In the genomic region with DNA sequence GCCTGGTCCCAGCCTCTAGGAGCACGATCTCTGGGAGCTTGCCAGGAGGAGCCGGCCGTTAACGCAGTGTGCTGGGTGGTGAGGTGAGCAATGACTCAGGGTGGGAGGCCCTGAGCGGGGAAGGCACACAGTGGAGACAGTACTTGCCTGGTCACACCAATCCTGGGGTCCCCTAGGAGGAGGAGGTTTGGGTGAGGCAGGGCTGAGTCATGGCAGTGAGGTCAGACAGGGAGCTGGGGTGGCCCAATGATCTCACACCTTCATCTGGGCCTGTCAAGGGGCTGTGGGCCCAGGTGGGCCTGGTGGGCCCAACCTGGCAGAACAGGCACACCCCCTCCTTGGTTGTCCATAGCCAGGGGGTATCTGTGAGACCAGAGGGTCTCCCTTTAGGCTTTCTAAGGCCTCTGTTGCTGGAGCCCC, we compare ENCODE assay signal across 12 cellular contexts. TPM values are rescaled to one million over a fixed set of nuclear protein-coding genes. Genes with fewer than 3 reads are reported as not detected.
A peak's percentile ranks its signal among the peaks of the same experiment; 100 is the strongest.
DNase-seq lines count a peak whose midpoint lies in the region; ATAC-seq and TF ChIP-seq lines count a peak whose summit lies in the region.
"Had no signal": no experiment of that assay in that cellular context is flagged by ENCODE, and none has a peak within 500 bp of the region (broad histone marks: within the 10 kb centered on the region; RNA-seq: fewer than 3 reads in every experiment).

No MANE protein-coding gene starts in this region.

- in situ Hi-C loops in KBM-7 (cut with MboI; ENCODE audit: low pct_unique_long_range_greater_than_20kb, low sequenced_read_pairs) = no loop called here

- DNase-seq in Right ventricle myocardium superior (peak; percentile 38), heart right ventricle (no peak), fibroblast of lung (ENCODE audit: low read depth in 2 of 2) (peak; percentile 94 to 95), lower lobe of right lung (no peak), KBM-7 (no peak)
- DNase-seq in stimulated activated naive CD8-positive, alpha-beta T cell treated with anti-CD3 and anti-CD28 coated beads, Interleukin-15, Interleukin-2, amounts not matched to agents 100 U/mL and 50 U/mL, for 24 hours = peak; percentile 43
- DNase-seq in stimulated activated CD4-positive, alpha-beta T cell treated with anti-CD3 and anti-CD28 coated beads, Interleukin-4, amount 100 ng/mL, for 24 hours = no peak
- DNase-seq: activated CD4-positive, alpha-beta T cell treated with anti-CD3 and anti-CD28 coated beads, Interleukin-2, amount 10 ng/mL, durations not matched to agents 24 days and 14 days; cortex of kidney; left cardiac atrium had no signal

- TF ChIP-seq CTCF in heart right ventricle (IDR thresholded peaks at IDR 0.05) (no peak), fibroblast of lung (conservative IDR thresholded peaks at IDR 0.05 in 1 of 2, IDR thresholded peaks at IDR 0.05 in 1 of 2; ENCODE audit: low read depth in 1 of 2, low read length in 2 of 2) (no peak), lower lobe of right lung (IDR thresholded peaks at IDR 0.05) (no peak)

- peaks cover 0 to 17% (median 0%) of the 10 kb centered on the region in 7 donors for H3K27me3 ChIP-seq in heart right ventricle
- H3K27me3 ChIP-seq in fibroblast of lung (ENCODE audit: control insufficient read depth, insufficient read depth, low read length) = no peaks in the 10 kb centered on the region
- no peaks in the 10 kb centered on the region for H3K27me3 ChIP-seq in lower lobe of right lung (ENCODE audit: low read depth)

- intact Hi-C loops in Right ventricle myocardium superior (cut with DNase I) = no loop called here
- intact Hi-C loops in heart right ventricle (cut with DNase I) = loop anchor here in 1 of 10 donors (10.0 kb wide), 1 partner anchor 58 kb away; no protein-coding TSS in a partner anchor
- intact Hi-C loops in lower lobe of right lung (cut with DNase I) = no loop called here

- H3K27ac ChIP-seq in heart right ventricle = no peak overlapping the region
- no peak overlapping the region for H3K27ac ChIP-seq in fibroblast of lung (ENCODE audit: insufficient read depth, low read length)
- H3K27ac ChIP-seq in lower lobe of right lung = no peak overlapping the region

- H3K9me3 ChIP-seq in heart right ventricle = no peaks in the 10 kb centered on the region
- H3K9me3 ChIP-seq in fibroblast of lung (ENCODE audit: control insufficient read depth, insufficient read depth, low read depth, low read length) = no peaks in the 10 kb centered on the region
- H3K9me3 ChIP-seq in lower lobe of right lung = no peaks in the 10 kb centered on the region

- H3K4me2 ChIP-seq in fibroblast of lung (ENCODE audit: extremely low read depth, insufficient read depth, low read length) = no peak overlapping the region

- no peak overlapping the region for H3K4me3 ChIP-seq in heart right ventricle
- H3K4me3 ChIP-seq in fibroblast of lung (replicated peaks in 1 of 4; ENCODE audit: control extremely low read depth in 1 of 4, insufficient read depth in 1 of 4, low read depth in 3 of 4, low read length in 4 of 4) = no peak overlapping the region
- no peak overlapping the region for H3K4me3 ChIP-seq in lower lobe of right lung
- H3K4me3 ChIP-seq: skin epidermis had no signal

- H4K20me1 ChIP-seq in fibroblast of lung (ENCODE audit: control insufficient read depth, extremely low read depth, insufficient read depth, low read length) = no peaks in the 10 kb centered on the region

- H3K36me3 ChIP-seq in heart right ventricle (no peaks in the 10 kb centered on the region), fibroblast of lung (ENCODE audit: control insufficient read depth, insufficient read depth, low read length) (no peaks in the 10 kb centered on the region), lower lobe of right lung (no peaks in the 10 kb centered on the region)

- 87 to 88% methylated on average over 5 of the region's 5 CpGs for WGBS in heart right ventricle, 2 donors

- H3K4me1 ChIP-seq in heart right ventricle = peaks cover 9 to 44% (median 26%) of the 10 kb centered on the region in 9 donors
- peaks cover 13% of the 10 kb centered on the region for H3K4me1 ChIP-seq in fibroblast of lung (ENCODE audit: control insufficient read depth, extremely low read depth, insufficient read depth, low read length)
- peaks cover 40% of the 10 kb centered on the region for H3K4me1 ChIP-seq in lower lobe of right lung

- H3K9ac ChIP-seq in fibroblast of lung (ENCODE audit: insufficient read depth, low read length) = no peak overlapping the region

- no peak overlapping the region for H2AFZ ChIP-seq in fibroblast of lung (ENCODE audit: low read length)

- H3K79me2 ChIP-seq in fibroblast of lung (ENCODE audit: control insufficient read depth, insufficient read depth, low read length) = no peaks in the 10 kb centered on the region

- no peak for ATAC-seq in Right ventricle myocardium superior (ENCODE audit: poor library complexity)
- ATAC-seq in heart right ventricle = no peak
- peak; percentile 74 for ATAC-seq in SK-N-SH treated with all-trans-retinoic acid at 6 μM for 48 hours
- ATAC-seq in stimulated activated naive CD8-positive, alpha-beta T cell treated with anti-CD3 and anti-CD28 coated beads, Interleukin-15, Interleukin-2, amounts not matched to agents 100 U/mL and 50 U/mL, for 24 hours = peak; percentile 70
- no peak for ATAC-seq in lower lobe of right lung

TF ChIP-seq in SK-N-SH treated with all-trans-retinoic acid at 6 μM for 48 hours, 23 proteins besides CTCF, POLR2A, EP300 and RAD21:
- TF ChIP-seq ZNF70 (CRISPR knock-in tag; IDR thresholded peaks at IDR 0.05) (no peak), ZNF565 (CRISPR knock-in tag; conservative IDR thresholded peaks at IDR 0.05; ENCODE audit: low read depth) (no peak), TCF4 (CRISPR knock-in tag; IDR thresholded peaks at IDR 0.05; ENCODE audit: borderline replicate concordance) (no peak)

RNA-seq across cellular contexts. Expression of gene EDN2, which starts 8.6 kb away (rescaled TPM):
- 0.27 TPM for total RNA-seq in Right ventricle myocardium superior
- total RNA-seq in heart right ventricle = 1 to 10 TPM in 3 of 10 donors, under 1 TPM in 3, not detected in 4; 0.30 to 8.5 (median 0.96) TPM
- polyA plus RNA-seq in heart right ventricle = 1 to 10 TPM in 1 of 2 donors, not detected in 1; 2.0 TPM
- total RNA-seq in fibroblast of lung = not detected in 2 replicates
- not detected in 2 replicates for polyA plus RNA-seq in fibroblast of lung
- polyA plus RNA-seq in fibroblast of lung (2012) = not detected in 2 replicates
- not detected in 2 replicates for polyA minus RNA-seq in fibroblast of lung (ENCODE audit: low replicate concordance)
- total RNA-seq in lower lobe of right lung = 2.1 TPM
- total RNA-seq: activated CD4-positive, alpha-beta T cell treated with anti-CD3 and anti-CD28 coated beads, Interleukin-2, amount 10 ng/mL, durations not matched to agents 24 days and 14 days had no signal

Comparison
In these comparisons a context has a peak if more than half of its experiments do, and no peak if none do; other contexts are left out.
1. DNase-seq: peak in Right ventricle myocardium superior (single experiment), fibroblast of lung (2 of 2) and stimulated activated naive CD8-positive, alpha-beta T cell treated with anti-CD3 and anti-CD28 coated beads, Interleukin-15, Interleukin-2, amounts not matched to agents 100 U/mL and 50 U/mL, for 24 hours (single experiment); none in heart right ventricle (0 of 2), lower lobe of right lung (single experiment), stimulated activated CD4-positive, alpha-beta T cell treated with anti-CD3 and anti-CD28 coated beads, Interleukin-4, amount 100 ng/mL, for 24 hours (single experiment) and KBM-7 (single experiment).
2. ATAC-seq: peak in SK-N-SH treated with all-trans-retinoic acid at 6 μM for 48 hours (single experiment) and stimulated activated naive CD8-positive, alpha-beta T cell treated with anti-CD3 and anti-CD28 coated beads, Interleukin-15, Interleukin-2, amounts not matched to agents 100 U/mL and 50 U/mL, for 24 hours (single experiment); none in Right ventricle myocardium superior (single experiment), heart right ventricle (0 of 8) and lower lobe of right lung (0 of 2).